In the genomic region with DNA sequence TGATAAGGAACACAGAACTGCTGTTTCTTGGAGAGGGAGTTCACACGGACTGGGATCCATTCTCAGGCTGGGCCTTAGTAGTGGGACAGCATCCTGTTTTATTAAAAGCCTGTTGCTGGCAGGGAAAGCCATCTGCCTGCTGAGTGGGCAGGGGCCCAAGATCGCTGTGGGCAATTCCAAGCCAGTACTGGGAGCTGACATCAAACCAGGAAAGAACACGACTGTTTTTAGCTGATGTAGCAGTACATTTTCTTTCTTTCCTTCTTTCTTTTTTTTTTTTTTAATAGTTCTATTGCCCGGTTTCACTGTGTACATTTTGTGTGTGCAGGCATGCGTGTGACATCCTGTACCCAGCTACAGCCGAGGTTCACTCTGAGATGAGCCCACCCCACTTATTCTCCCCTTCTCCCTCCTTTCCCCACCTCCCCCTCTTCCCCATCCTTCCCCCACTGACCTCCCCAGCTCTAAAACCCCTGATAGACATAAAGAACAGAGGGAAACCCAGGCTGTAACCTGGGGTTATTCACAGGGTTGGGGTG, we compare ENCODE assay signal across 7 cellular contexts.
A peak's percentile ranks its signal among the peaks of the same experiment; 100 is the strongest.
DNase-seq lines count a peak whose midpoint lies in the region; ATAC-seq, FAIRE-seq and TF ChIP-seq lines count a peak whose summit lies in the region.
"Not testable (repeated sequence)": the region's sequence is repeated elsewhere in the genome, so short reads cannot be mapped to it uniquely, and the experiment has no call there.

No MANE protein-coding gene starts in this region.

- H3K36me3 ChIP-seq in keratinocyte (ENCODE audit: control insufficient read depth in 2 of 2, extremely low read depth in 1 of 2, insufficient read depth in 2 of 2, low read length in 2 of 2): not testable (repeated sequence)

- not testable (repeated sequence) for H4K20me1 ChIP-seq in keratinocyte (ENCODE audit: control insufficient read depth, extremely low read depth, insufficient read depth, low read length)

- H3K9me1 ChIP-seq in keratinocyte (ENCODE audit: control insufficient read depth, extremely low read depth, insufficient read depth, low read length): not testable (repeated sequence)

- not testable (repeated sequence) for H3K27me3 ChIP-seq in foreskin keratinocyte; keratinocyte (ENCODE audit: control insufficient read depth, extremely low read depth, insufficient read depth, low read length)

- ATAC-seq in WTC11 (peak; percentile 22; the same call in 1 of the 2 replicates), foreskin keratinocyte (peak; percentile 29)
- ATAC-seq in stimulated activated naive B cell treated with anti-CD40 and anti-IgM and Interleukin-4, amounts not matched to agents 10 μg/mL and 1 μg/mL and 100 μg/mL, for 72 hours (replicated peaks): peak; percentile 50 to 51

- H3K9me3 Mint-ChIP-seq in HFFc6; WTC11; stimulated activated naive B cell treated with anti-CD40 and anti-IgM and Interleukin-4, amounts not matched to agents 10 μg/mL and 1 μg/mL and 100 μg/mL, for 72 hours: not testable (repeated sequence)

- H3K4me3 ChIP-seq in choroid plexus epithelial cell (ENCODE audit: low read depth, low read length); keratinocyte (ENCODE audit: control insufficient read depth in 2 of 3, extremely low read depth in 1 of 3, insufficient read depth in 2 of 3, low read depth in 1 of 3, low read length in 3 of 3): not testable (repeated sequence)

- H3K27me3 Mint-ChIP-seq in HFFc6 (ENCODE audit: insufficient read depth); WTC11 (ENCODE audit: low read depth); stimulated activated naive B cell treated with anti-CD40 and anti-IgM and Interleukin-4, amounts not matched to agents 10 μg/mL and 1 μg/mL and 100 μg/mL, for 72 hours: not testable (repeated sequence)

- dilution Hi-C loops in keratinocyte (cut with MboI; ENCODE audit: extremely low pct_ligation_motif_present, low sequenced_read_pairs): not testable (repeated sequence)

- H3K9ac ChIP-seq in keratinocyte (ENCODE audit: control insufficient read depth, extremely low read depth, insufficient read depth, low read length): not testable (repeated sequence)

- H2AFZ ChIP-seq in keratinocyte (ENCODE audit: control insufficient read depth, low read length): not testable (repeated sequence)

- H3K36me3 Mint-ChIP-seq in HFFc6 (ENCODE audit: low read depth); WTC11; stimulated activated naive B cell treated with anti-CD40 and anti-IgM and Interleukin-4, amounts not matched to agents 10 μg/mL and 1 μg/mL and 100 μg/mL, for 72 hours: not testable (repeated sequence)

- H3K9me3 ChIP-seq in keratinocyte (ENCODE audit: control insufficient read depth, low read depth, low read length): not testable (repeated sequence)

- H3K79me2 ChIP-seq in keratinocyte (ENCODE audit: control insufficient read depth, insufficient read depth, low read length): not testable (repeated sequence)

- not testable (repeated sequence) for H3K4me1 ChIP-seq in foreskin keratinocyte; keratinocyte (ENCODE audit: control insufficient read depth, extremely low read depth, insufficient read depth, low read length)

- FAIRE-seq in keratinocyte (lab: Jason Lieb, UNC): peak; percentile 44

- TF ChIP-seq CTCF in HFFc6 (IDR thresholded peaks at IDR 0.05); WTC11 (IDR thresholded peaks at IDR 0.05); choroid plexus epithelial cell (conservative IDR thresholded peaks at IDR 0.05; ENCODE audit: low read depth, low read length); foreskin keratinocyte (conservative IDR thresholded peaks at IDR 0.05); keratinocyte (optimal IDR thresholded peaks at IDR 0.05 in 1 of 3, IDR thresholded peaks at IDR 0.05 in 1 of 3, conservative IDR thresholded peaks at IDR 0.05 in 1 of 3; ENCODE audit: extremely low read depth in 1 of 3, insufficient read depth in 2 of 3, low read length in 3 of 3): not testable (repeated sequence)

- H3K4me1 Mint-ChIP-seq in HFFc6 (ENCODE audit: low read depth); WTC11; stimulated activated naive B cell treated with anti-CD40 and anti-IgM and Interleukin-4, amounts not matched to agents 10 μg/mL and 1 μg/mL and 100 μg/mL, for 72 hours: not testable (repeated sequence)

- H3K4me3 Mint-ChIP-seq in HFFc6; WTC11; stimulated activated naive B cell treated with anti-CD40 and anti-IgM and Interleukin-4, amounts not matched to agents 10 μg/mL and 1 μg/mL and 100 μg/mL, for 72 hours: not testable (repeated sequence)

- not testable (repeated sequence) for H3K4me2 ChIP-seq in keratinocyte (ENCODE audit: control insufficient read depth, extremely low read depth, insufficient read depth, low read depth, low read length)

- POLR2A ChIA-PET in WTC11 (lab: Charles Lee): not testable (repeated sequence)

- CTCF ChIA-PET in WTC11 (lab: Charles Lee): not testable (repeated sequence)

- DNase-seq in HFFc6 (peak; percentile 24), choroid plexus epithelial cell (ENCODE audit: low read depth) (peak; percentile 30), mucosa of gallbladder (ENCODE audit: low spot score) (peak; percentile 41)
- not testable (repeated sequence) for DNase-seq in WTC11 (ENCODE audit: low spot score); foreskin keratinocyte; keratinocyte (ENCODE audit: low read depth, low spot score); stimulated activated naive B cell treated with anti-CD40 and anti-IgM and Interleukin-4, amounts not matched to agents 10 μg/mL and 1 μg/mL and 100 μg/mL, for 72 hours

- H3K27ac Mint-ChIP-seq in HFFc6; WTC11; stimulated activated naive B cell treated with anti-CD40 and anti-IgM and Interleukin-4, amounts not matched to agents 10 μg/mL and 1 μg/mL and 100 μg/mL, for 72 hours: not testable (repeated sequence)

- not testable (repeated sequence) for H3K27ac ChIP-seq in foreskin keratinocyte; keratinocyte (ENCODE audit: control insufficient read depth, insufficient read depth, low read length)
